In the genomic region with DNA sequence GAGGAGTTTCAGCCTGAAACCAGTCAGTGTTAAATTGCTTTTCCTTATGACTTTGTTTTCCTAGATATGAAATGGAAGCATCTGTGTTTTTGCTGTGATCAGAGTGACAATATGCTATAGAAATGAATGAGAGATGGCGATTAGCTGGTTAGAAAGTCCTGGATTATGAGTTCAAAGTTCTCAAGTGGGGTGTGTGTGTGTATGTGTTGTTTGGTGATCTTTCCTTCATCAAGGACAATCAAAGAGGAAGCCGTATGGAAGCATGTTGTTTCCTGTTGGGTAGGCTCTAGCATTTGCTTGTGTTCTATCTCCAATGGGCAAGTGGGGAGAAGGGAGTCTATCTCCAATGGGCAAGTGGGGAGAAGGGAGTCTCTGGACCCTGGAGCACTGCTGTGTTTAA, we compare ENCODE assay signal across 32 cellular contexts.
"Had no signal": no experiment of that assay in that cellular context is flagged by ENCODE, and none has a peak within 500 bp of the region (broad histone marks: within the 10 kb centered on the region; RNA-seq: fewer than 3 reads in every experiment).

No MANE protein-coding gene starts in this region.

- H3K4me1 Mint-ChIP-seq: activated CD4-positive, alpha-beta T cell treated with anti-CD3 and anti-CD28 coated beads, Interleukin-2, amount 10 ng/mL, durations not matched to agents 24 days and 14 days; activated naive CD4-positive, alpha-beta T cell treated with anti-CD3 and anti-CD28 coated beads, Interleukin-2, amount 50 U/mL, for 24 hours; activated naive CD8-positive, alpha-beta T cell treated with anti-CD3 and anti-CD28 coated beads, Interleukin-2, amount 10 ng/mL, durations not matched to agents 7 days and 5 days had no signal

- H3K27me3 Mint-ChIP-seq: activated CD4-positive, alpha-beta T cell treated with anti-CD3 and anti-CD28 coated beads, Interleukin-2, amount 10 ng/mL, durations not matched to agents 24 days and 14 days; activated CD8-positive, alpha-beta T cell treated with anti-CD3 and anti-CD28 coated beads for 36 hours; activated naive CD4-positive, alpha-beta T cell treated with anti-CD3 and anti-CD28 coated beads, Interleukin-2, amount 50 U/mL, for 24 hours; activated naive CD8-positive, alpha-beta T cell treated with anti-CD3 and anti-CD28 coated beads, Interleukin-2, amount 10 ng/mL, durations not matched to agents 7 days and 5 days; activated T-helper 17 cell treated with anti-CD3 and anti-CD28 coated beads, Interleukin-2, amount 50 U/mL, for 72 hours had no signal

- H3K4me3 ChIP-seq: adrenal gland, body of pancreas, SJCRH30 had no signal

- H3K27ac Mint-ChIP-seq: activated CD4-positive, alpha-beta T cell treated with anti-CD3 and anti-CD28 coated beads, Interleukin-2, amount 10 ng/mL, durations not matched to agents 24 days and 14 days; activated CD8-positive, alpha-beta T cell treated with anti-CD3 and anti-CD28 coated beads for 36 hours; activated naive CD4-positive, alpha-beta T cell treated with anti-CD3 and anti-CD28 coated beads, Interleukin-2, amount 50 U/mL, for 24 hours; activated naive CD8-positive, alpha-beta T cell treated with anti-CD3 and anti-CD28 coated beads, Interleukin-2, amount 10 ng/mL, durations not matched to agents 7 days and 5 days; activated T-cell treated with anti-CD3 and anti-CD28 coated beads, Interleukin-2, amount 50 U/mL, for 72 hours; activated T-helper 17 cell treated with anti-CD3 and anti-CD28 coated beads, Interleukin-2, amount 50 U/mL, for 72 hours; T-helper 1 cell treated with Interleukin-12 subunit alpha and Interleukin-12 subunit beta and Interleukin-4 antibody, amounts not matched to agents 30 μg/mL and 1 μg/mL, for 36 hours; T-helper 2 cell treated with Interferon-gamma antibody and Interleukin-4, amounts not matched to agents 5 μg/mL and 100 μg/mL, for 36 hours had no signal

- DNase-seq: activated CD4-positive, alpha-beta T cell treated with anti-CD3 and anti-CD28 coated beads, Interleukin-2, amount 10 ng/mL, durations not matched to agents 24 days and 14 days; activated CD4-positive, alpha-beta T cell treated with anti-CD3 and anti-CD28 coated beads, Interleukin-2, amount 50 U/mL, for 4 hours; activated CD8-positive, alpha-beta T cell treated with anti-CD3 and anti-CD28 coated beads for 36 hours; activated gamma-delta T cell; activated naive CD4-positive, alpha-beta T cell treated with Interleukin-2 at 50 U/mL for 16 hours; activated naive CD8-positive, alpha-beta T cell treated with anti-CD3 and anti-CD28 coated beads, Interleukin-2, amount 10 ng/mL, durations not matched to agents 7 days and 5 days; activated T-cell treated with anti-CD3 and anti-CD28 coated beads, Interleukin-2, amount 50 U/mL, for 1 hour; activated T-cell treated with anti-CD3 and anti-CD28 coated beads, Interleukin-2, amount 50 U/mL, for 72 hours; body of pancreas; cerebellar nuclear complex; NCI-H1105; NCI-H1417 treated with DMSO at 0.1 percent for 48 hours; NCI-H187 treated with DMSO at 0.1 percent for 48 hours; NCI-H2081; NCI-H2171 treated with DMSO at 0.1 percent for 48 hours; NCI-H226; NCI-H446 treated with DMSO at 0.1 percent for 48 hours; NCI-H524; NCI-H69; SHP77; SJCRH30; SK-N-SH had no signal

- H3K4me2 ChIP-seq: KMS-11, SK-N-SH had no signal

- H3K9me3 ChIP-seq: adrenal gland, body of pancreas, SJCRH30, SK-N-SH had no signal

- H3K27ac ChIP-seq: adrenal gland, body of pancreas, KMS-11, SJCRH30 had no signal

- H3K4me3 Mint-ChIP-seq: activated CD4-positive, alpha-beta T cell treated with anti-CD3 and anti-CD28 coated beads, Interleukin-2, amount 10 ng/mL, durations not matched to agents 24 days and 14 days; activated CD8-positive, alpha-beta T cell treated with anti-CD3 and anti-CD28 coated beads for 36 hours; activated naive CD4-positive, alpha-beta T cell treated with anti-CD3 and anti-CD28 coated beads, Interleukin-2, amount 50 U/mL, for 24 hours; activated naive CD8-positive, alpha-beta T cell treated with anti-CD3 and anti-CD28 coated beads, Interleukin-2, amount 10 ng/mL, durations not matched to agents 7 days and 5 days; activated T-cell treated with anti-CD3 and anti-CD28 coated beads, Interleukin-2, amount 50 U/mL, for 72 hours; activated T-helper 17 cell treated with anti-CD3 and anti-CD28 coated beads, Interleukin-2, amount 50 U/mL, for 72 hours; T-helper 1 cell treated with Interleukin-12 subunit alpha and Interleukin-12 subunit beta and Interleukin-4 antibody, amounts not matched to agents 30 μg/mL and 1 μg/mL, for 36 hours; T-helper 2 cell treated with Interferon-gamma antibody and Interleukin-4, amounts not matched to agents 5 μg/mL and 100 μg/mL, for 36 hours had no signal

- H3K27me3 ChIP-seq: adrenal gland, body of pancreas, SJCRH30 had no signal

- H3K36me3 ChIP-seq: adrenal gland, SJCRH30 had no signal

- FAIRE-seq: astrocyte, bronchial epithelial cell, TTC549 had no signal

- H3K4me1 ChIP-seq: adrenal gland, body of pancreas, SJCRH30 had no signal

- ATAC-seq: activated CD8-positive, alpha-beta T cell treated with anti-CD3 and anti-CD28 coated beads for 36 hours; activated T-cell treated with anti-CD3 and anti-CD28 coated beads, Interleukin-2, amount 50 U/mL, for 72 hours; activated T-helper 17 cell treated with anti-CD3 and anti-CD28 coated beads, Interleukin-2, amount 50 U/mL, for 72 hours; body of pancreas; Panc1 had no signal

- H3K9ac ChIP-seq: KMS-11, SK-N-SH had no signal

- H3K9me3 Mint-ChIP-seq: activated CD4-positive, alpha-beta T cell treated with anti-CD3 and anti-CD28 coated beads, Interleukin-2, amount 10 ng/mL, durations not matched to agents 24 days and 14 days; activated CD8-positive, alpha-beta T cell treated with anti-CD3 and anti-CD28 coated beads for 36 hours; activated naive CD8-positive, alpha-beta T cell treated with anti-CD3 and anti-CD28 coated beads, Interleukin-2, amount 10 ng/mL, durations not matched to agents 7 days and 5 days; activated T-cell treated with anti-CD3 and anti-CD28 coated beads, Interleukin-2, amount 50 U/mL, for 72 hours; activated T-helper 17 cell treated with anti-CD3 and anti-CD28 coated beads, Interleukin-2, amount 50 U/mL, for 72 hours; T-helper 1 cell treated with Interleukin-12 subunit alpha and Interleukin-12 subunit beta and Interleukin-4 antibody, amounts not matched to agents 30 μg/mL and 1 μg/mL, for 36 hours; T-helper 2 cell treated with Interferon-gamma antibody and Interleukin-4, amounts not matched to agents 5 μg/mL and 100 μg/mL, for 36 hours had no signal
